ENCODE assay signal across 15 cellular contexts in the genomic region with DNA sequence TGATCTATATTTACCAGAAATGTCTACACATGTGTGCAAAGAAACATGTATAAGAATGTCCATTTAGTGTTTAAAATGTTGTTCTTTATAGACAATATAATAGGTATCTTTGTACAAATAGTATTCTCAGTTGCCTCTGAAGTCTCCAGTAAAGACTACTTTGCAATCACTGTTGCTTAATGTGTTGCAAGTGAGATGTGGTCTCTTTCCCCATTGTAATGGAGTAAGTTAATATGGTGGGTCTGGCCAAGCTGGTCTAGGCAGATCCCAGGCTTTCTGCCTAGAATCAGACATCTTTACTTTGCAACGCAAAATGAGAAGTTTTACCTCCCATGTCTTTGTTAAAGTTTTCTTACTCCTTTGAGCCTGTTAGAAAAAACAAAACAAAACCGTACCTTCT.
DNase-seq lines count a peak whose midpoint lies in the region; ATAC-seq and TF ChIP-seq lines count a peak whose summit lies in the region.
"Had no signal": no experiment of that assay in that cellular context is flagged by ENCODE, and none has a peak within 500 bp of the region (broad histone marks: within the 10 kb centered on the region; RNA-seq: fewer than 3 reads in every experiment).

No MANE protein-coding gene starts in this region.

- no peaks in the 10 kb centered on the region for H3K36me3 ChIP-seq in tibial nerve
- H3K36me3 ChIP-seq: BLaER1 had no signal

- no peaks in the 10 kb centered on the region for H3K9me3 ChIP-seq in tibial nerve

- no peak overlapping the region for H3K27ac ChIP-seq in tibial nerve
- H3K27ac ChIP-seq: BLaER1 had no signal

- TF ChIP-seq EP300 in tibial nerve (IDR thresholded peaks at IDR 0.05), result no peak

- TF ChIP-seq POLR2A in NB4 (IDR thresholded peaks at IDR 0.05; ENCODE audit: extremely low read depth, insufficient read length) (no peak), tibial nerve (IDR thresholded peaks at IDR 0.05) (no peak)

- TF ChIP-seq CTCF in NB4 (IDR thresholded peaks at IDR 0.05; ENCODE audit: low read depth, low read length), result no peak
- no peak for TF ChIP-seq CTCF in tibial nerve (IDR thresholded peaks at IDR 0.05)

- WGBS in tibial nerve, 2 donors, result 67 to 89% methylated on average over 2 of the region's 2 CpGs

- no peaks in the 10 kb centered on the region for H3K4me1 ChIP-seq in tibial nerve
- H3K4me1 ChIP-seq: BLaER1 had no signal

- ATAC-seq in HG03469 (IDR thresholded peaks at IDR 0.05; ENCODE audit: unreplicated experiment), result no peak
- ATAC-seq: GM23338 had no signal

- no peaks in the 10 kb centered on the region for H3K27me3 ChIP-seq in tibial nerve

- DNase-seq in SIG-M5 treated with dmso at 0.1 percent for 504 hours (lab: John Stamatoyannopoulos, UW; ENCODE audit: unreplicated experiment) (peak; percentile 53), SIG-M5 (lab: John Stamatoyannopoulos, UW) (no peak), NB4 (ENCODE audit: low read depth) (peak; percentile 11), SKM-1 treated with dmso at 0.1 percent for 144 hours (lab: John Stamatoyannopoulos, UW; ENCODE audit: unreplicated experiment) (peak; percentile 68), NCI-H2171 treated with DMSO at 0.1 percent for 48 hours (lab: John Stamatoyannopoulos, UW) (no peak), tibial nerve (ENCODE audit: low spot score in 2 of 2) (no peak)
- DNase-seq: 8988T; CD4-positive, alpha-beta memory T cell; DMS153; DMS79; GDM1; HCEC 1CT had no signal

- H3K4me3 ChIP-seq in NB4 (ENCODE audit: low read depth, low read length), result no peak overlapping the region
- H3K4me3 ChIP-seq in tibial nerve, result no peak overlapping the region
- H3K4me3 ChIP-seq: BLaER1, GM23338 had no signal

Comparison
In these comparisons a context has a peak if more than half of its experiments do, and no peak if none do; other contexts are left out.
1. DNase-seq: peak in SIG-M5 treated with dmso at 0.1 percent for 504 hours (single experiment), NB4 (single experiment) and SKM-1 treated with dmso at 0.1 percent for 144 hours (single experiment); none in SIG-M5 (single experiment), NCI-H2171 treated with DMSO at 0.1 percent for 48 hours (single experiment) and tibial nerve (0 of 2).